ENCODE assay signal across 8 cellular contexts in genomic region chr4:10018818-10019438, GRCh38. TPM values are rescaled to one million over a fixed set of nuclear protein-coding genes. Genes with fewer than 3 reads are reported as not detected.
DNase-seq lines count a peak whose midpoint lies in the region; ATAC-seq and TF ChIP-seq lines count a peak whose summit lies in the region.

No MANE protein-coding gene starts in this region.

- H3K4me3 ChIP-seq in Jurkat, Clone E6-1 (ENCODE audit: low read length), result peak overlapping the region; percentile 70
- H3K4me3 ChIP-seq in stomach, result peak overlapping the region; percentile 38 to 49 (median 44)

- peak overlapping the region; percentile 50 for H3K27ac Mint-ChIP-seq in neural crest cell (ENCODE audit: unreplicated experiment)

- TF ChIP-seq EP300 in stomach (IDR thresholded peaks at IDR 0.05), result no peak

- H3K36me3 ChIP-seq in stomach, result no peaks in the 10 kb centered on the region

- peak overlapping the region; percentile 66 for H3K4me3 Mint-ChIP-seq in neural crest cell

- 1 to 6% (median 2%) methylated on average over 42 to 51 of the region's 51 CpGs for WGBS in stomach, 5 donors

- H3K27me3 Mint-ChIP-seq in neural crest cell (ENCODE audit: low read depth), result no peaks in the 10 kb centered on the region

- no peak for TF ChIP-seq POLR2A in stomach (IDR thresholded peaks at IDR 0.05)

- H3K27me3 ChIP-seq in foreskin keratinocyte, result no peaks in the 10 kb centered on the region
- H3K27me3 ChIP-seq in stomach, result no peaks in the 10 kb centered on the region

- TF ChIP-seq CTCF in RWPE1 (conservative IDR thresholded peaks at IDR 0.05; ENCODE audit: low read depth) (peak; percentile 97), foreskin keratinocyte (conservative IDR thresholded peaks at IDR 0.05) (peak; percentile 100), neural crest cell (conservative IDR thresholded peaks at IDR 0.05) (peak; percentile 95), stomach (IDR thresholded peaks at IDR 0.05) (peak in 5 of 7 experiments; percentile 92 to 99 (median 98))

- CTCF ChIA-PET in RWPE1 (lab: Yijun Ruan, JAX), result interaction anchor here (0.6 to 0.8 kb wide), 2 partner anchors 19 to 1374 kb away, joined by 3 to 7 read pairs; no protein-coding TSS in a partner anchor

- ATAC-seq in GM21526 (IDR thresholded peaks at IDR 0.05; ENCODE audit: low FRiP score, unreplicated experiment), result peak; percentile 97
- ATAC-seq in foreskin keratinocyte, result peak; percentile 92

- H3K4me1 ChIP-seq in foreskin keratinocyte (peaks cover 25% of the 10 kb centered on the region), stomach (peaks cover 15 to 47% (median 20%) of the 10 kb centered on the region in 4 donors)

- DNase-seq in DMS153 treated with DMSO at 0.1 percent for 48 hours (lab: John Stamatoyannopoulos, UW; ENCODE audit: unreplicated experiment), result peak; percentile 65
- DNase-seq in Jurkat, Clone E6-1 (ENCODE audit: low read depth, low spot score), result peak; percentile 93
- DNase-seq in RWPE1 (ENCODE audit: low spot score), result peak; percentile 93
- peak; percentile 89 for DNase-seq in activated gamma-delta T cell treated with anti-CD3 and anti-CD28 coated beads, Interleukin-2, amount 50 U/mL, for 16 hours (ENCODE audit: low read depth)
- DNase-seq in foreskin keratinocyte, result peak; percentile 84 to 92
- peak; percentile 89 for DNase-seq in neural crest cell (ENCODE audit: low read depth, low spot score)
- peak; percentile 95 for DNase-seq in stomach

- no peaks in the 10 kb centered on the region for H3K9me3 ChIP-seq in stomach

- H3K4me1 Mint-ChIP-seq in neural crest cell, result peaks cover 26% of the 10 kb centered on the region

- no peaks in the 10 kb centered on the region for H3K36me3 Mint-ChIP-seq in neural crest cell (ENCODE audit: low read depth)

- no peaks in the 10 kb centered on the region for H3K9me3 Mint-ChIP-seq in neural crest cell

- H3K27ac ChIP-seq in RWPE1, result peak overlapping the region; percentile 98
- H3K27ac ChIP-seq in foreskin keratinocyte, result peak overlapping the region; percentile 55
- H3K27ac ChIP-seq in stomach, result peak overlapping the region; percentile 77 to 90 (median 90)

- intact Hi-C loops in stomach (cut with DNase I; ENCODE audit: low total_unique reads), result loop anchor here (5.0 kb wide), 1 partner anchor 257 kb away; no protein-coding TSS in a partner anchor

- POLR2A ChIA-PET in RWPE1 (lab: Yijun Ruan, JAX; ENCODE audit: low non-redundant PET), result no interaction called here

RNA-seq across cellular contexts. Expression of gene SLC2A9, which starts 2.4 kb away (rescaled TPM):
- 1.1 TPM for polyA plus RNA-seq in Jurkat, Clone E6-1 (2012; ENCODE audit: insufficient read depth, insufficient read length)
- total RNA-seq in foreskin keratinocyte, result 33.2 and 43.9 TPM in 2 replicates
- polyA plus RNA-seq in foreskin keratinocyte, result 19.0 and 25.4 TPM in 2 replicates
- total RNA-seq in neural crest cell, result 0.26 TPM in 1 of 2 replicates, not detected in the other
- total RNA-seq in stomach, result 10 to 100 TPM in 1 of 5 donors, 1 to 10 TPM in 4; 2.2 to 35.3 (median 4.5) TPM
- 1 to 10 TPM in 2 of 3 donors, under 1 TPM in 1; 0.61 to 3.0 (median 1.6) TPM for polyA plus RNA-seq in stomach

Comparison
In these comparisons a context has a peak if more than half of its experiments do, and no peak if none do; other contexts are left out.
1. Peak in every context shown above with its lines: DNase-seq, ATAC-seq, H3K4me3 ChIP-seq and H3K27ac ChIP-seq.